In the genomic region with DNA sequence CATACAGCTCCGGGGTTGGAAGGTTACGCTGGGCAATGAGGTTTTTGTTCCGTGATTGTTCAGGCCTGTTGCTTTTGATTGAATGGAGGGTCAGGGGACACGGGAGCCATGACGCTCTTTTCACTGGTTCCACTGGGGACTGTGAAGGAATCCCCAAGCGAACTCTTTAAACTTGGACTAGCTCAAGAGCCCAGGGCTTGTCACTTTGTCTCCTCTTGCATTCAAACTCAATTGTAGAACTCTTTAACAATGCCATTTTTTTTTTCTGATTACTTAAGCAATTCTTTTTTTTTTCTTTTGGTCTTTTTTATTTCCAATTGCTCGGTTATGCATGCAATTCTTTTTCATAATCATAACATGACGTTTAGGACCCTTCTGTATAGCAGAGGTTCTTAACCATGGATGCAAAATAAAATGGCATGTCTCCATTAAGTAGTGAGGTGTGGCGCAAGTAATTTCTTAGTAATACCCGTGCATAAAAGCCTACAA, we compare ENCODE assay signal across 8 cellular contexts. TPM values are rescaled to one million over a fixed set of nuclear protein-coding genes. Genes with fewer than 3 reads are reported as not detected.
DNase-seq lines count a peak whose midpoint lies in the region; ATAC-seq lines count a peak whose summit lies in the region.

No MANE protein-coding gene starts in this region.

- peaks cover 20% of the 10 kb centered on the region for H3K27me3 Mint-ChIP-seq in activated T-cell treated with anti-CD3 and anti-CD28 coated beads, Interleukin-2, amount 50 U/mL, for 24 hours
- no peaks in the 10 kb centered on the region for H3K27me3 Mint-ChIP-seq in activated T-helper 17 cell treated with anti-CD3 and anti-CD28 coated beads, Interleukin-2, amount 50 U/mL, for 72 hours

- ATAC-seq in activated T-helper 17 cell treated with anti-CD3 and anti-CD28 coated beads, Interleukin-2, amount 50 U/mL, for 72 hours (replicated peaks): no peak
- ATAC-seq in sciatic nerve: no peak
- no peak for ATAC-seq in HG03457 (IDR thresholded peaks at IDR 0.05; ENCODE audit: unreplicated experiment)

- H3K36me3 Mint-ChIP-seq in activated T-cell treated with anti-CD3 and anti-CD28 coated beads, Interleukin-2, amount 50 U/mL, for 24 hours (ENCODE audit: low read depth): no peaks in the 10 kb centered on the region
- no peaks in the 10 kb centered on the region for H3K36me3 Mint-ChIP-seq in activated T-helper 17 cell treated with anti-CD3 and anti-CD28 coated beads, Interleukin-2, amount 50 U/mL, for 72 hours (ENCODE audit: low read depth)

- H3K4me1 Mint-ChIP-seq in activated T-cell treated with anti-CD3 and anti-CD28 coated beads, Interleukin-2, amount 50 U/mL, for 24 hours (ENCODE audit: low read depth): peaks cover 15% of the 10 kb centered on the region
- H3K4me1 Mint-ChIP-seq in activated T-helper 17 cell treated with anti-CD3 and anti-CD28 coated beads, Interleukin-2, amount 50 U/mL, for 72 hours: no peaks in the 10 kb centered on the region

- peak overlapping the region; percentile 57 for H3K4me3 ChIP-seq in thymus (ENCODE audit: low read length)

- peak overlapping the region; percentile 80 for H3K27ac Mint-ChIP-seq in activated T-cell treated with anti-CD3 and anti-CD28 coated beads, Interleukin-2, amount 50 U/mL, for 24 hours
- H3K27ac Mint-ChIP-seq in activated T-helper 17 cell treated with anti-CD3 and anti-CD28 coated beads, Interleukin-2, amount 50 U/mL, for 72 hours: no peak overlapping the region

- intact Hi-C loops in sciatic nerve (cut with DNase I): loop anchor here (10.0 kb wide), 2 partner anchors 83 to 373 kb away; no protein-coding TSS in a partner anchor

- H3K36me3 ChIP-seq in thymus (ENCODE audit: control insufficient read depth, insufficient read depth): no peaks in the 10 kb centered on the region

- 46% methylated on average over 10 of the region's 10 CpGs for WGBS in thymus

- H3K27me3 ChIP-seq in thymus (ENCODE audit: control insufficient read depth, insufficient read depth): peaks cover 14% of the 10 kb centered on the region

- H3K4me3 Mint-ChIP-seq in activated T-cell treated with anti-CD3 and anti-CD28 coated beads, Interleukin-2, amount 50 U/mL, for 24 hours: peak overlapping the region; percentile 78
- peak overlapping the region; percentile 83 for H3K4me3 Mint-ChIP-seq in activated T-helper 17 cell treated with anti-CD3 and anti-CD28 coated beads, Interleukin-2, amount 50 U/mL, for 72 hours

- no peak overlapping the region for H3K27ac ChIP-seq in thymus (ENCODE audit: low read depth)

- H3K9me3 ChIP-seq in thymus (ENCODE audit: control insufficient read depth): peaks cover 1% of the 10 kb centered on the region

- no peaks in the 10 kb centered on the region for H3K9me3 Mint-ChIP-seq in activated T-cell treated with anti-CD3 and anti-CD28 coated beads, Interleukin-2, amount 50 U/mL, for 24 hours
- no peaks in the 10 kb centered on the region for H3K9me3 Mint-ChIP-seq in activated T-helper 17 cell treated with anti-CD3 and anti-CD28 coated beads, Interleukin-2, amount 50 U/mL, for 72 hours

- no peak for DNase-seq in activated T-cell treated with anti-CD3 and anti-CD28 coated beads, Interleukin-2, amount 50 U/mL, for 24 hours
- no peak for DNase-seq in activated T-cell treated with anti-CD3 and anti-CD28 coated beads for 4 hours
- DNase-seq in inferior parietal cortex (ENCODE audit: extremely low spot score): peak; percentile 20
- DNase-seq in sciatic nerve (ENCODE audit: low spot score): no peak
- no peak for DNase-seq in UCSD-AML1 (lab: John Stamatoyannopoulos, UW; ENCODE audit: unreplicated experiment)

- H3K4me1 ChIP-seq in thymus (ENCODE audit: control insufficient read depth, insufficient read depth, low read length): peaks cover 6% of the 10 kb centered on the region

RNA-seq across cellular contexts. Expression of a gene that starts 0.4 kb away (rescaled TPM):
- total RNA-seq in activated T-helper 17 cell treated with anti-CD3 and anti-CD28 coated beads, Interleukin-2, amount 50 U/mL, for 72 hours: under 1 TPM; 0.48 to 0.58 TPM
- polyA plus RNA-seq in thymus: 0.27 TPM
- total RNA-seq in sciatic nerve: 0.98 TPM

RNA-seq across cellular contexts. Expression of a gene that starts 38.3 kb away (rescaled TPM):
- total RNA-seq in activated T-helper 17 cell treated with anti-CD3 and anti-CD28 coated beads, Interleukin-2, amount 50 U/mL, for 72 hours: 10 to 100 TPM; 42.9 to 45.8 TPM
- 310 TPM for polyA plus RNA-seq in thymus
- 268 TPM for total RNA-seq in sciatic nerve
